In the genomic region with DNA sequence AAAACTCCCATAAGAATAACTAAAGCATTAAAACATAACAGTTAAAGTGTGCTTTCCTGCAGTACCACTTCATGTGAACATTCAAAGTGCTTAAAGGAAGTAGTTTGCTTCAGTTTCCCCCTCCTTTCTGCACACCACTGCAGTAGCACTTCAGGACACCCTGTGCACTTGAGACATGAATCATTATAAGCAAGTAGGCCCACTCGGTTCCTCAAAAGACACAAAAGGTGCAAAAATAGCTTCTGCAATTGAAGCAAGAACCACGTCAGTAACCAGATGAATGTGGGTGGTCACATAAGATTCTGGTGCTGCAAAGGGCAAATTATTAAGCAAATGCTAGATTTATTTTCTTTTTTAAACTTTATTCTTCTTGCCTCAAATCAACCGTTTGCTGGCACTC, we compare ENCODE assay signal across 9 cellular contexts.
DNase-seq lines count a peak whose midpoint lies in the region; ATAC-seq and TF ChIP-seq lines count a peak whose summit lies in the region.
"Had no signal": no experiment of that assay in that cellular context is flagged by ENCODE, and none has a peak within 500 bp of the region (broad histone marks: within the 10 kb centered on the region; RNA-seq: fewer than 3 reads in every experiment).

No MANE protein-coding gene starts in this region.

- H3K27ac Mint-ChIP-seq in natural killer cell treated with Interleukin-12 subunit alpha and Interleukin-12 subunit beta and Interleukin-15 and Interleukin-18, amount 100 ng/mL, for 72 hours: peak overlapping the region; percentile 12 to 45
- H3K27ac Mint-ChIP-seq in progenitor cell of endocrine pancreas: no peak overlapping the region
- no peak overlapping the region for H3K27ac Mint-ChIP-seq in HFFc6
- H3K27ac Mint-ChIP-seq: IgD-negative memory B cell had no signal

- no peaks in the 10 kb centered on the region for H3K27me3 ChIP-seq in Loucy (ENCODE audit: insufficient read depth, low read length, poor library complexity, severe bottlenecking)

- H3K9me3 ChIP-seq in Loucy (ENCODE audit: insufficient read depth, low read depth, low read length): no peaks in the 10 kb centered on the region

- H3K27me3 Mint-ChIP-seq in natural killer cell treated with Interleukin-12 subunit alpha and Interleukin-12 subunit beta and Interleukin-15 and Interleukin-18, amount 100 ng/mL, for 72 hours: no peaks in the 10 kb centered on the region
- no peaks in the 10 kb centered on the region for H3K27me3 Mint-ChIP-seq in progenitor cell of endocrine pancreas
- H3K27me3 Mint-ChIP-seq in HFFc6 (ENCODE audit: insufficient read depth): no peaks in the 10 kb centered on the region
- H3K27me3 Mint-ChIP-seq: IgD-negative memory B cell had no signal

- no peak for TF ChIP-seq CTCF in Loucy (conservative IDR thresholded peaks at IDR 0.05; ENCODE audit: low read length)
- no peak for TF ChIP-seq CTCF in progenitor cell of endocrine pancreas (IDR thresholded peaks at IDR 0.05; ENCODE audit: unreplicated experiment)
- no peak for TF ChIP-seq CTCF in HFFc6 (IDR thresholded peaks at IDR 0.05)

- H3K4me1 Mint-ChIP-seq in natural killer cell treated with Interleukin-12 subunit alpha and Interleukin-12 subunit beta and Interleukin-15 and Interleukin-18, amount 100 ng/mL, for 72 hours (ENCODE audit: low read depth in 2 of 2): peaks cover 21 to 32% of the 10 kb centered on the region in 2 donors
- H3K4me1 Mint-ChIP-seq in progenitor cell of endocrine pancreas (ENCODE audit: low read depth) (no peaks in the 10 kb centered on the region), HFFc6 (ENCODE audit: low read depth) (peaks cover 59% of the 10 kb centered on the region)

- ATAC-seq in activated CD4-positive, CD25-positive, alpha-beta regulatory T cell treated with anti-CD3 and anti-CD28 coated beads, Interleukin-2, amount 50 U/mL, for 24 hours: peak; percentile 92 to 93
- ATAC-seq in GM21723 (IDR thresholded peaks at IDR 0.05; ENCODE audit: unreplicated experiment): peak; percentile 99
- ATAC-seq in natural killer cell treated with Interleukin-12 subunit alpha and Interleukin-12 subunit beta and Interleukin-15 and Interleukin-18, amount 100 ng/mL, for 72 hours: peak; percentile 61 to 74

- H3K9me2 ChIP-seq in Loucy (replicated peaks; ENCODE audit: low read depth, low read length): no peaks in the 10 kb centered on the region

- peak overlapping the region; percentile 29 for H3K4me3 Mint-ChIP-seq in natural killer cell treated with Interleukin-12 subunit alpha and Interleukin-12 subunit beta and Interleukin-15 and Interleukin-18, amount 100 ng/mL, for 72 hours
- H3K4me3 Mint-ChIP-seq in progenitor cell of endocrine pancreas (ENCODE audit: low read depth): no peak overlapping the region
- H3K4me3 Mint-ChIP-seq in HFFc6: no peak overlapping the region

- H3F3A ChIP-seq in Loucy (ENCODE audit: low read depth): no peaks in the 10 kb centered on the region

- peaks cover 10% of the 10 kb centered on the region for H3K4me1 ChIP-seq in Loucy (ENCODE audit: insufficient read depth, low read length, poor library complexity, severe bottlenecking)

- peak overlapping the region; percentile 37 for H3K9ac ChIP-seq in Loucy (ENCODE audit: low read depth, low read length, poor library complexity, severe bottlenecking)

- H3K9me3 Mint-ChIP-seq in natural killer cell treated with Interleukin-12 subunit alpha and Interleukin-12 subunit beta and Interleukin-15 and Interleukin-18, amount 100 ng/mL, for 72 hours: no peaks in the 10 kb centered on the region
- H3K9me3 Mint-ChIP-seq in progenitor cell of endocrine pancreas (ENCODE audit: low read depth): no peaks in the 10 kb centered on the region
- H3K9me3 Mint-ChIP-seq in HFFc6: no peaks in the 10 kb centered on the region
- H3K9me3 Mint-ChIP-seq: IgD-negative memory B cell had no signal

- no peak for DNase-seq in activated CD4-positive, CD25-positive, alpha-beta regulatory T cell treated with anti-CD3 and anti-CD28 coated beads, Interleukin-2, amount 50 U/mL, for 72 hours
- no peak for DNase-seq in natural killer cell treated with Interleukin-12 subunit alpha and Interleukin-12 subunit beta and Interleukin-15 and Interleukin-18, amount 100 ng/mL, for 72 hours (ENCODE audit: low spot score)
- DNase-seq in NCI-H774 (lab: John Stamatoyannopoulos, UW): no peak
- DNase-seq in progenitor cell of endocrine pancreas (ENCODE audit: low spot score, unreplicated experiment): no peak
- DNase-seq in HFFc6: no peak

- H3K4me2 ChIP-seq in Loucy (ENCODE audit: low read depth, low read length, poor library complexity, severe bottlenecking): peak overlapping the region; percentile 53

- no peak overlapping the region for H3K4me3 ChIP-seq in Loucy (ENCODE audit: low read length, poor library complexity, severe bottlenecking)

- peaks cover 10% of the 10 kb centered on the region; the same call in 1 of the 2 replicates for H3K36me3 ChIP-seq in Loucy (ENCODE audit: insufficient read depth, low read length)

- peaks cover 28% of the 10 kb centered on the region for H3K79me2 ChIP-seq in Loucy (ENCODE audit: insufficient read depth, low read length)

- peaks cover 5% of the 10 kb centered on the region for H4K20me1 ChIP-seq in Loucy (ENCODE audit: insufficient read depth, low read length, poor library complexity, severe bottlenecking)

- no peak overlapping the region for H2AFZ ChIP-seq in Loucy (ENCODE audit: low read length)

- H3K36me3 Mint-ChIP-seq in natural killer cell treated with Interleukin-12 subunit alpha and Interleukin-12 subunit beta and Interleukin-15 and Interleukin-18, amount 100 ng/mL, for 72 hours: peaks cover 6% of the 10 kb centered on the region
- H3K36me3 Mint-ChIP-seq in progenitor cell of endocrine pancreas (ENCODE audit: insufficient read depth) (no peaks in the 10 kb centered on the region), HFFc6 (ENCODE audit: low read depth) (peaks cover 16% of the 10 kb centered on the region)

Comparison
In these comparisons a context has a peak if more than half of its experiments do, and no peak if none do; other contexts are left out.
1. H3K27ac Mint-ChIP-seq: peak in natural killer cell treated with Interleukin-12 subunit alpha and Interleukin-12 subunit beta and Interleukin-15 and Interleukin-18, amount 100 ng/mL, for 72 hours (2 of 2); none in progenitor cell of endocrine pancreas (single experiment) and HFFc6 (single experiment).
2. Peak in every context shown above with its lines, with median percentiles within 50 percentile points of each other: ATAC-seq.